ENCODE assay signal across 1 cellular context in genomic region chr7:65981965-65982792, GRCh38.
TF ChIP-seq lines count a peak whose summit lies in the region.

GUSB (minus strand) TSS chr7:65982213; CDS start chr7:65982183, 30 bp downstream.

TF ChIP-seq in A549, 52 proteins besides CTCF, POLR2A, EP300 and RAD21 (continued from another document):
- TF ChIP-seq E2F6 (IDR thresholded peaks at IDR 0.05; ENCODE audit: borderline replicate concordance, low read depth) (peak; percentile 99), ZC3H11A (IDR thresholded peaks at IDR 0.05) (no peak), HEYL (CRISPR knock-in tag; IDR thresholded peaks at IDR 0.05) (no peak), PHF8 (IDR thresholded peaks at IDR 0.05; ENCODE audit: borderline replicate concordance, low read depth) (peak; percentile 76; the same call in 1 of the 2 replicates), ATOH8 (CRISPR knock-in tag; IDR thresholded peaks at IDR 0.05; ENCODE audit: low read depth) (peak; percentile 83; the same call in 1 of the 2 replicates), SMC3 (IDR thresholded peaks at IDR 0.05) (no peak; the same call in 1 of the 3 replicates), KDM5A (IDR thresholded peaks at IDR 0.05) (no peak), ESRRA (IDR thresholded peaks at IDR 0.05; ENCODE audit: borderline replicate concordance, low read length) (no peak), HDAC2 (IDR thresholded peaks at IDR 0.05) (no peak), REST (IDR thresholded peaks at IDR 0.05) (no peak), FOSB (CRISPR knock-in tag; IDR thresholded peaks at IDR 0.05) (no peak), MYC (IDR thresholded peaks at IDR 0.05; ENCODE audit: borderline replicate concordance, low read length) (peak; percentile 83; the same call in 1 of the 2 replicates), ZSCAN20 (CRISPR knock-in tag; IDR thresholded peaks at IDR 0.05) (no peak), HOXB5 (CRISPR knock-in tag; IDR thresholded peaks at IDR 0.05) (peak; percentile 79), USF2 (IDR thresholded peaks at IDR 0.05) (peak; percentile 86), CBX8 (IDR thresholded peaks at IDR 0.05) (no peak), ZFP36 (IDR thresholded peaks at IDR 0.05; ENCODE audit: borderline replicate concordance, partially characterized antibody) (no peak), RNF2 (IDR thresholded peaks at IDR 0.05; ENCODE audit: borderline replicate concordance, low read depth) (no peak; the same call in 1 of the 2 replicates), HMGXB4 (CRISPR knock-in tag; IDR thresholded peaks at IDR 0.05; ENCODE audit: borderline replicate concordance) (no peak), RARB (CRISPR knock-in tag; IDR thresholded peaks at IDR 0.05) (no peak), PBX3 (IDR thresholded peaks at IDR 0.05) (no peak), CHD2 (IDR thresholded peaks at IDR 0.05; ENCODE audit: low read length, partially characterized antibody) (no peak), JUNB (IDR thresholded peaks at IDR 0.05) (no peak)
